In the genomic region with DNA sequence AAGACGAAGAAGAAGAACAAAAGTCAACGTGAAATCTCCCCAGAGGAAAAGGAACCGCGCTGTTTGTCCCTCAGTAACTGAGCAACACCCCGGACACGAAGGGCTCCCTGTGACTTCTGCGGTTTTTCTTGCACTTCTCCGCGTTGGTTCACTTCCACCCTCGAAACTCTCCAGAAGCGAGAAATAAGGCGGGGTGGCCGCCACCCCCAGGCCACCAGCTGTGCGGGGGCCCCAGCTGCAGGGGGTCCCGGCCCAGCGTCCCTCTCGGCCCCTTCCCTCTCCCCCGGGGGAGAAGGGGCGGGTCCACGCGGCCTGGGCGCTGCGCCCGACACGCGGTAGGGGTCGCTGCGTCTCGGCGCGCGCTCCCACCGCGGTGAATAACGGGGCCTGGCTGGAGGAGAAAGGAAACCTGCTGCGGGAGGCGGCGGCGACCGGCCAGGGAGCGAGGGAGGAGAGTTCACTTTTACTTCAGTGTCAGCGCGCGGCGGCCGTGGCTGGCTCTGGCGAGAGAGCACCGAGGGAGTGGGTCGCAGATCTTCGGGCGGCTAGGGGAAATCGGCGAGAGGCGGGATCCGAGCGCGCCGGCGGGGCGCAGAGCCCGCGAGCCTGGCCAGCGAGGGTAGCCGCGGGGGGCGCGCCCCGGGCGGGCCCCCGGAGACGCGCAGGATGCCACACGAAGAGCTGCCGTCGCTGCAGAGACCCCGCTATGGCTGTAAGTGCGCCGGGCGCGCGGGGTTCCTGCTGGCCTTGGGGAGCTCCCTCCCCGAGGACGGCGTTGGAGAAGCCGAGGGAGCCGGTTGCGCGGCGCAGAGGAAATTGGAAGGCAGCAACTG, we compare ENCODE assay signal across 8 cellular contexts. TPM values are rescaled to one million over a fixed set of nuclear protein-coding genes. Genes with fewer than 3 reads are reported as not detected.
A peak's percentile ranks its signal among the peaks of the same experiment; 100 is the strongest.
DNase-seq lines count a peak whose midpoint lies in the region; ATAC-seq and TF ChIP-seq lines count a peak whose summit lies in the region.

A gene with protein sequence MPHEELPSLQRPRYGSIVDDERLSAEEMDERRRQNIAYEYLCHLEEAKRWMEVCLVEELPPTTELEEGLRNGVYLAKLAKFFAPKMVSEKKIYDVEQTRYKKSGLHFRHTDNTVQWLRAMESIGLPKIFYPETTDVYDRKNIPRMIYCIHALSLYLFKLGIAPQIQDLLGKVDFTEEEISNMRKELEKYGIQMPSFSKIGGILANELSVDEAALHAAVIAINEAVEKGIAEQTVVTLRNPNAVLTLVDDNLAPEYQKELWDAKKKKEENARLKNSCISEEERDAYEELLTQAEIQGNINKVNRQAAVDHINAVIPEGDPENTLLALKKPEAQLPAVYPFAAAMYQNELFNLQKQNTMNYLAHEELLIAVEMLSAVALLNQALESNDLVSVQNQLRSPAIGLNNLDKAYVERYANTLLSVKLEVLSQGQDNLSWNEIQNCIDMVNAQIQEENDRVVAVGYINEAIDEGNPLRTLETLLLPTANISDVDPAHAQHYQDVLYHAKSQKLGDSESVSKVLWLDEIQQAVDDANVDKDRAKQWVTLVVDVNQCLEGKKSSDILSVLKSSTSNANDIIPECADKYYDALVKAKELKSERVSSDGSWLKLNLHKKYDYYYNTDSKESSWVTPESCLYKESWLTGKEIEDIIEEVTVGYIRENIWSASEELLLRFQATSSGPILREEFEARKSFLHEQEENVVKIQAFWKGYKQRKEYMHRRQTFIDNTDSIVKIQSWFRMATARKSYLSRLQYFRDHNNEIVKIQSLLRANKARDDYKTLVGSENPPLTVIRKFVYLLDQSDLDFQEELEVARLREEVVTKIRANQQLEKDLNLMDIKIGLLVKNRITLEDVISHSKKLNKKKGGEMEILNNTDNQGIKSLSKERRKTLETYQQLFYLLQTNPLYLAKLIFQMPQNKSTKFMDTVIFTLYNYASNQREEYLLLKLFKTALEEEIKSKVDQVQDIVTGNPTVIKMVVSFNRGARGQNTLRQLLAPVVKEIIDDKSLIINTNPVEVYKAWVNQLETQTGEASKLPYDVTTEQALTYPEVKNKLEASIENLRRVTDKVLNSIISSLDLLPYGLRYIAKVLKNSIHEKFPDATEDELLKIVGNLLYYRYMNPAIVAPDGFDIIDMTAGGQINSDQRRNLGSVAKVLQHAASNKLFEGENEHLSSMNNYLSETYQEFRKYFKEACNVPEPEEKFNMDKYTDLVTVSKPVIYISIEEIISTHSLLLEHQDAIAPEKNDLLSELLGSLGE (N-terminal part only) (plus strand): TSS at position 406 of the 833 bp plus-strand sequence. CDS start 261 bp downstream, at position 667.

- peaks cover 4% of the 10 kb centered on the region for H3K36me3 Mint-ChIP-seq in activated T-cell treated with anti-CD3 and anti-CD28 coated beads, Interleukin-2, amount 50 U/mL, for 4 hours (ENCODE audit: insufficient read depth)
- no peaks in the 10 kb centered on the region for H3K36me3 Mint-ChIP-seq in neural progenitor cell

- no peaks in the 10 kb centered on the region for H3K27me3 Mint-ChIP-seq in activated T-cell treated with anti-CD3 and anti-CD28 coated beads, Interleukin-2, amount 50 U/mL, for 4 hours (ENCODE audit: low read depth)
- peaks cover 9% of the 10 kb centered on the region for H3K27me3 Mint-ChIP-seq in neural progenitor cell (ENCODE audit: insufficient read depth, low read depth)

- no peaks in the 10 kb centered on the region for H3K36me3 ChIP-seq in PC-9 (ENCODE audit: low read depth)
- no peaks in the 10 kb centered on the region for H3K36me3 ChIP-seq in neural progenitor cell
- no peaks in the 10 kb centered on the region for H3K36me3 ChIP-seq in subcutaneous abdominal adipose tissue (ENCODE audit: control insufficient read depth in 5 of 5, insufficient read depth in 5 of 5, low read length in 5 of 5)

- H3K9me3 ChIP-seq in PC-9 (ENCODE audit: insufficient read depth, low read depth), result no peaks in the 10 kb centered on the region
- H3K9me3 ChIP-seq in neural progenitor cell (ENCODE audit: low read depth), result no peaks in the 10 kb centered on the region
- H3K9me3 ChIP-seq in subcutaneous abdominal adipose tissue (ENCODE audit: control insufficient read depth in 5 of 5, low read length in 5 of 5), result no peaks in the 10 kb centered on the region

- peak within 1 kb of the TSS; percentile 96 for H3K4me3 Mint-ChIP-seq in activated T-cell treated with anti-CD3 and anti-CD28 coated beads, Interleukin-2, amount 50 U/mL, for 4 hours
- H3K4me3 Mint-ChIP-seq in neural progenitor cell, result peak within 1 kb of the TSS; percentile 94

- peak within 1 kb of the TSS; percentile 92 for H3K27ac Mint-ChIP-seq in neural progenitor cell

- H3K4me1 ChIP-seq in PC-9 (replicated peaks; ENCODE audit: insufficient read depth) (peaks cover 11% of the 10 kb centered on the region; the same call in 1 of the 2 replicates), neural progenitor cell (peaks cover 10% of the 10 kb centered on the region), subcutaneous abdominal adipose tissue (ENCODE audit: control insufficient read depth in 5 of 5, insufficient read depth in 5 of 5, low read length in 5 of 5) (peaks cover 0 to 31% (median 22%) of the 10 kb centered on the region in 5 donors)

- H3K27me3 ChIP-seq in PC-9 (ENCODE audit: insufficient read depth, low read depth) (no peaks in the 10 kb centered on the region), neural progenitor cell (peaks cover 24% of the 10 kb centered on the region), subcutaneous abdominal adipose tissue (ENCODE audit: control insufficient read depth in 5 of 5, insufficient read depth in 4 of 5, low read length in 5 of 5) (peaks cover 0 to 9% (median 0%) of the 10 kb centered on the region in 5 donors)

- H4K20me1 ChIP-seq in PC-9 (ENCODE audit: insufficient read depth) (no peaks in the 10 kb centered on the region), neural progenitor cell (ENCODE audit: low read depth) (peaks cover 8% of the 10 kb centered on the region)

- ATAC-seq in GM18909 (IDR thresholded peaks at IDR 0.05; ENCODE audit: poor library complexity, unreplicated experiment) (peak; percentile 61), HG03135 (IDR thresholded peaks at IDR 0.05; ENCODE audit: unreplicated experiment) (peak; percentile 57)
- peak; percentile 65 to 68 for ATAC-seq in activated T-cell treated with anti-CD3 and anti-CD28 coated beads, Interleukin-2, amount 50 U/mL, for 4 hours

- POLR2A ChIA-PET in PC-9 (lab: Charles Lee; ENCODE audit: unreplicated experiment), result interaction anchor here (0.8 kb wide), 1 partner anchor 206 kb away, joined by 21 read pairs; no protein-coding TSS in a partner anchor

- H3K9me2 ChIP-seq in PC-9 (ENCODE audit: insufficient read depth), result no peaks in the 10 kb centered on the region

- CTCF ChIA-PET in PC-9 (lab: Charles Lee), result interaction anchor here (0.7 to 0.8 kb wide), 2 partner anchors 11 to 625 kb away, joined by 3 to 10 read pairs; no protein-coding TSS in a partner anchor

- BruUV-seq in PC-9 (replicated peaks; lab: Mats Ljungman, UMichigan), result no TSS peak

- DNase-seq in AG20443 (ENCODE audit: low spot score) (peak; percentile 65), PC-9 (peak in 1 of 2 experiments; percentile 39), fibroblast of the aortic adventitia (ENCODE audit: low read depth) (peak; percentile 27), neural progenitor cell (ENCODE audit: low spot score) (peak; percentile 87)
- peak; percentile 72 for DNase-seq in activated T-cell treated with anti-CD3 and anti-CD28 coated beads, Interleukin-2, amount 50 U/mL, for 4 hours

- no peak within 1 kb of the TSS for H3K27ac ChIP-seq in PC-9
- no peak within 1 kb of the TSS for H3K27ac ChIP-seq in neural progenitor cell
- no peak within 1 kb of the TSS for H3K27ac ChIP-seq in subcutaneous abdominal adipose tissue (ENCODE audit: low read depth, low read length)

- no peaks in the 10 kb centered on the region for H3K79me2 ChIP-seq in PC-9 (ENCODE audit: low read depth)
- H3K79me2 ChIP-seq in neural progenitor cell (ENCODE audit: low read depth), result peaks cover 3% of the 10 kb centered on the region

- TF ChIP-seq CTCF in PC-9 (conservative IDR thresholded peaks at IDR 0.05) (peak; percentile 66; the same call in 1 of the 2 replicates), fibroblast of the aortic adventitia (IDR thresholded peaks at IDR 0.05; ENCODE audit: insufficient read depth, low read length) (no peak), neural progenitor cell (IDR thresholded peaks at IDR 0.05) (peak; percentile 77)

- intact Hi-C loops in PC-9 (cut with micrococcal nuclease; ENCODE audit: unreplicated experiment), result loop anchor here (2.0 kb wide), 2 partner anchors 30 to 64 kb away; no protein-coding TSS in a partner anchor

- H3K4me3 ChIP-seq in PC-9 (peak within 1 kb of the TSS; percentile 76), fibroblast of the aortic adventitia (ENCODE audit: low read depth, low read length) (peak within 1 kb of the TSS; percentile 64), neural progenitor cell (peak within 1 kb of the TSS; percentile 74), subcutaneous abdominal adipose tissue (ENCODE audit: low read depth in 1 of 5, low read length in 5 of 5) (peak within 1 kb of the TSS; percentile 62 to 74 (median 74))

- peaks cover 58% of the 10 kb centered on the region for H3K4me1 Mint-ChIP-seq in activated T-cell treated with anti-CD3 and anti-CD28 coated beads, Interleukin-2, amount 50 U/mL, for 4 hours (ENCODE audit: low read depth)
- H3K4me1 Mint-ChIP-seq in neural progenitor cell, result peaks cover 28% of the 10 kb centered on the region

- no peak within 1 kb of the TSS for H3K9ac ChIP-seq in neural progenitor cell
- H3K9ac ChIP-seq in subcutaneous abdominal adipose tissue (ENCODE audit: low read length in 5 of 5), result peak within 1 kb of the TSS; percentile 12 to 72 (median 66)

- H3K4me2 ChIP-seq in PC-9 (peak within 1 kb of the TSS; percentile 93), neural progenitor cell (peak within 1 kb of the TSS; percentile 90)

- peak within 1 kb of the TSS; percentile 85 for H2AFZ ChIP-seq in PC-9
- peak within 1 kb of the TSS; percentile 88 for H2AFZ ChIP-seq in neural progenitor cell (replicated peaks)

- H3F3A ChIP-seq in PC-9 (ENCODE audit: insufficient read depth, low read depth) (0 out of 2 replicates have a peak, but pooled peaks cover 4% of the 10 kb centered on the region), neural progenitor cell (ENCODE audit: low read depth) (peaks cover 11% of the 10 kb centered on the region)

- no peaks in the 10 kb centered on the region for H3K9me3 Mint-ChIP-seq in activated T-cell treated with anti-CD3 and anti-CD28 coated beads, Interleukin-2, amount 50 U/mL, for 4 hours
- H3K9me3 Mint-ChIP-seq in neural progenitor cell, result no peaks in the 10 kb centered on the region

RNA-seq across cellular contexts. Expression of the gene that starts here (rescaled TPM):
- total RNA-seq in PC-9 (2021), result not detected in 2 replicates
- 10 to 100 TPM; 34.8 to 59.4 (median 38.3) TPM for total RNA-seq in activated T-cell treated with anti-CD3 and anti-CD28 coated beads, Interleukin-2, amount 50 U/mL, for 4 hours
- total RNA-seq in fibroblast of the aortic adventitia (ENCODE audit: low replicate concordance), result 1.2 and 2.5 TPM in 2 replicates
- total RNA-seq in neural progenitor cell (ENCODE audit: low replicate concordance), result 20.9 and 37.7 TPM in 2 replicates
